ENCODE assay signal across 8 cellular contexts in genomic region chr1:213070399-213070798, GRCh38. TPM values are rescaled to one million over a fixed set of nuclear protein-coding genes. Genes with fewer than 3 reads are reported as not detected.
DNase-seq lines count a peak whose midpoint lies in the region; ATAC-seq, FAIRE-seq and TF ChIP-seq lines count a peak whose summit lies in the region.

No MANE protein-coding gene starts in this region.

- peaks cover 15% of the 10 kb centered on the region for H3K4me1 Mint-ChIP-seq in activated T-cell treated with anti-CD3 and anti-CD28 coated beads, Interleukin-2, amount 50 U/mL, for 4 hours (ENCODE audit: low read depth)

- H3K27me3 ChIP-seq in kidney epithelial cell (ENCODE audit: control insufficient read depth, insufficient read depth, low read length) (no peaks in the 10 kb centered on the region), vagina (no peaks in the 10 kb centered on the region)

- peaks cover 9% of the 10 kb centered on the region for H3K4me1 ChIP-seq in vagina

- H3K36me3 ChIP-seq in kidney epithelial cell (ENCODE audit: control insufficient read depth, insufficient read depth, low read length) (no peaks in the 10 kb centered on the region), vagina (no peaks in the 10 kb centered on the region)

- no peaks in the 10 kb centered on the region for H3K9me3 Mint-ChIP-seq in activated T-cell treated with anti-CD3 and anti-CD28 coated beads, Interleukin-2, amount 50 U/mL, for 4 hours

- H3K4me3 ChIP-seq in kidney epithelial cell (ENCODE audit: low read depth, low read length): no peak overlapping the region
- no peak overlapping the region for H3K4me3 ChIP-seq in vagina

- ATAC-seq in activated T-cell treated with anti-CD3 and anti-CD28 coated beads, Interleukin-2, amount 50 U/mL, for 4 hours: peak; percentile 18 to 56
- peak; percentile 95 for ATAC-seq in GM21717 (IDR thresholded peaks at IDR 0.05; ENCODE audit: unreplicated experiment)

- DNase-seq in activated T-cell treated with anti-CD3 and anti-CD28 coated beads, Interleukin-2, amount 50 U/mL, for 4 hours: no peak
- DNase-seq in activated T-cell treated with anti-CD3 and anti-CD28 coated beads, Interleukin-2, amount 50 U/mL, for 1 hour: no peak
- DNase-seq in HT-29 (ENCODE audit: low spot score) (peak; percentile 21), kidney epithelial cell (ENCODE audit: low read depth) (peak; percentile 5), NCI-H1048 (lab: John Stamatoyannopoulos, UW) (no peak), vagina (ENCODE audit: extremely low spot score in 2 of 2) (no peak)

- H3K27ac ChIP-seq in vagina: no peak overlapping the region

- no peak overlapping the region for H3K4me3 Mint-ChIP-seq in activated T-cell treated with anti-CD3 and anti-CD28 coated beads, Interleukin-2, amount 50 U/mL, for 4 hours

- intact Hi-C loops in vagina (cut with DNase I): no loop called here

- peak; percentile 61 for FAIRE-seq in TTC549 (lab: Jason Lieb, UNC)

- H3K27me3 Mint-ChIP-seq in activated T-cell treated with anti-CD3 and anti-CD28 coated beads, Interleukin-2, amount 50 U/mL, for 4 hours (ENCODE audit: low read depth): no peaks in the 10 kb centered on the region

- H3K36me3 Mint-ChIP-seq in activated T-cell treated with anti-CD3 and anti-CD28 coated beads, Interleukin-2, amount 50 U/mL, for 4 hours (ENCODE audit: insufficient read depth): peaks cover 11% of the 10 kb centered on the region

- TF ChIP-seq CTCF in kidney epithelial cell (IDR thresholded peaks at IDR 0.05; ENCODE audit: insufficient read depth, low read length, poor library complexity, severe bottlenecking) (peak; percentile 11), vagina (IDR thresholded peaks at IDR 0.05) (no peak)

- TF ChIP-seq POLR2A in vagina (IDR thresholded peaks at IDR 0.05): no peak

- no peaks in the 10 kb centered on the region for H3K9me3 ChIP-seq in vagina

RNA-seq across cellular contexts. Expression of gene RPS6KC1, which starts 19.4 kb away (rescaled TPM):
- 1 to 10 TPM; 4.8 to 6.8 (median 6.1) TPM for total RNA-seq in activated T-cell treated with anti-CD3 and anti-CD28 coated beads, Interleukin-2, amount 50 U/mL, for 4 hours
- 4.7 and 4.8 TPM in 2 replicates for total RNA-seq in HT-29 (2014; rRNA removed; shearing (Covaris generic))
- total RNA-seq in kidney epithelial cell: 12.9 and 14.9 TPM in 2 replicates
- total RNA-seq in vagina: 14.2 TPM

RNA-seq across cellular contexts. Expression of gene ANGEL2, which starts 54.7 kb away (rescaled TPM):
- 10 to 100 TPM; 34.3 to 39.7 (median 37.8) TPM for total RNA-seq in activated T-cell treated with anti-CD3 and anti-CD28 coated beads, Interleukin-2, amount 50 U/mL, for 4 hours
- 14.1 and 17.0 TPM in 2 replicates for total RNA-seq in HT-29 (2014; rRNA removed; shearing (Covaris generic))
- 31.8 and 36.8 TPM in 2 replicates for total RNA-seq in kidney epithelial cell
- total RNA-seq in vagina: 55.2 TPM

Comparison
In these comparisons a context has a peak if more than half of its experiments do, and no peak if none do; other contexts are left out.
1. DNase-seq: peak in HT-29 (single experiment) and kidney epithelial cell (single experiment); none in activated T-cell treated with anti-CD3 and anti-CD28 coated beads, Interleukin-2, amount 50 U/mL, for 4 hours (single experiment), activated T-cell treated with anti-CD3 and anti-CD28 coated beads, Interleukin-2, amount 50 U/mL, for 1 hour (single experiment), NCI-H1048 (single experiment) and vagina (0 of 2).